ENCODE assay signal across 8 cellular contexts in the genomic region with DNA sequence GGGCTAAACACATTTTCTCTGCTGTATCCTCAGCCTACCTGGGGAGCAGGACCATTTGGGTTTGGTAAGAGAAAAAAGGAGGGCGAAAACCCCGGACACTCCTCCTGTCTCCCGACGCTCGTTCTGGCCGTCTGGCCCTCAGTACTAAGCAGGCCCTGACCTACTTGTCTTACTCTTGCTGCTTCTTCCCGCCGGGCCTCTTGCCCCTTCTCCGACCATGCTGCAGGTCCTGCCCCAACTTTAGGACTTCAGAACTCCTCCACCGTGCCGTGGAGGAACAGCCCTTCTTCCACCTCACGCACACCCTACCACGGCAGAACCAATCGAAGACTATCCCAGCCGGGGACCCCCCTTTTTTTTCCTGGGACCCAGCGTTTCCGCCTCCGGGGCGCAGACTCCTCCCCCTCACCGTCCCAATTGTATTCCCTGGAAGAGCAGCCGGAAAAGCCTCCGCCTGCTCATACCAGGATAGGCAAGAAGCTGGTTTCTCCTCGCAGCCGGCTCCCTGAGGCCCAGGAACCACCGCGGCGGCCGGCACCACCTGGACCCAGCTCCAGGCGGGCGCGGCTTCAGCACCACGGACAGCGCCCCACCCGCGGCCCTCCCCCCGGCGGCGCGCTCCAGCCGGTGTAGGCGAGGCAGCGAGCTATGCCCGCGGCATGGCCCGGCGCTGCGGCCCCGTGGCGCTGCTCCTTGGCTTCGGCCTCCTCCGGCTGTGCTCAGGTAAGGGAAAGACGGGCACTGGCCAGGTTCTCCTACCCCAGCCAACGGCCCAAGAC. TPM values are rescaled to one million over a fixed set of nuclear protein-coding genes. Genes with fewer than 3 reads are reported as not detected.
A peak's percentile ranks its signal among the peaks of the same experiment; 100 is the strongest.
DNase-seq lines count a peak whose midpoint lies in the region; ATAC-seq and TF ChIP-seq lines count a peak whose summit lies in the region.

TSS of gene CHRNB2 (plus strand) at position 393 of the 779 bp plus-strand sequence. CDS start at position 660, 267 bp downstream.

- peaks cover 26% of the 10 kb centered on the region for H3K27me3 ChIP-seq in hepatocyte

- no peaks in the 10 kb centered on the region for H3K9me2 ChIP-seq in hepatocyte (replicated peaks; ENCODE audit: insufficient read depth)

- no peak within 1 kb of the TSS for H3K27ac ChIP-seq in hepatocyte

- no peaks in the 10 kb centered on the region for H3K36me3 Mint-ChIP-seq in activated naive CD8-positive, alpha-beta T cell treated with anti-CD3 and anti-CD28 coated beads, Interleukin-2, amount 50 U/mL, for 24 hours (ENCODE audit: low read depth)

- peaks cover 6% of the 10 kb centered on the region for H3K4me1 Mint-ChIP-seq in activated naive CD8-positive, alpha-beta T cell treated with anti-CD3 and anti-CD28 coated beads, Interleukin-2, amount 50 U/mL, for 24 hours

- no peaks in the 10 kb centered on the region for H3K9me3 ChIP-seq in ES-I3 (ENCODE audit: control insufficient read depth, insufficient read depth, low read length)
- no peaks in the 10 kb centered on the region for H3K9me3 ChIP-seq in hepatocyte (ENCODE audit: low read depth)

- no peaks in the 10 kb centered on the region for H3K79me2 ChIP-seq in hepatocyte

- no peaks in the 10 kb centered on the region for H4K20me1 ChIP-seq in hepatocyte (ENCODE audit: insufficient read depth, poor library complexity, severe bottlenecking)

- DNase-seq in NAMALWA (ENCODE audit: low spot score): peak; percentile 77
- peak; percentile 64 for DNase-seq in SW480 (ENCODE audit: low spot score)
- peak; percentile 76 for DNase-seq in activated naive CD8-positive, alpha-beta T cell treated with anti-CD3 and anti-CD28 coated beads, Interleukin-2, amount 50 U/mL, for 24 hours
- DNase-seq in hepatocyte (ENCODE audit: low spot score): peak; percentile 84
- DNase-seq in sciatic nerve (ENCODE audit: low spot score): peak; percentile 80
- no peak for DNase-seq in NCI-H1048 (lab: John Stamatoyannopoulos, UW)

- H3K4me3 Mint-ChIP-seq in activated naive CD8-positive, alpha-beta T cell treated with anti-CD3 and anti-CD28 coated beads, Interleukin-2, amount 50 U/mL, for 24 hours: peak within 1 kb of the TSS; percentile 27

- H3K4me2 ChIP-seq in hepatocyte: peak within 1 kb of the TSS; percentile 89

- TF ChIP-seq CTCF in hepatocyte (IDR thresholded peaks at IDR 0.05; ENCODE audit: poor library complexity): no peak

- peaks cover 10% of the 10 kb centered on the region; the same call in 1 of the 2 replicates for H3K4me1 ChIP-seq in ES-I3 (ENCODE audit: insufficient read depth, low read length)
- H3K4me1 ChIP-seq in hepatocyte (ENCODE audit: insufficient read depth): no peaks in the 10 kb centered on the region

- peaks cover 34% of the 10 kb centered on the region for H3K27me3 Mint-ChIP-seq in activated naive CD8-positive, alpha-beta T cell treated with anti-CD3 and anti-CD28 coated beads, Interleukin-2, amount 50 U/mL, for 24 hours

- 6% methylated on average over 52 of the region's 53 CpGs for WGBS in hepatocyte (ENCODE audit: low lambda C conversion rate, missing lambda C conversion rate)

- H3K4me3 ChIP-seq in hepatocyte: peak within 1 kb of the TSS; percentile 3

- intact Hi-C loops in sciatic nerve (cut with DNase I): no loop called here

- no peaks in the 10 kb centered on the region for H3K9me3 Mint-ChIP-seq in activated naive CD8-positive, alpha-beta T cell treated with anti-CD3 and anti-CD28 coated beads, Interleukin-2, amount 50 U/mL, for 24 hours

- H3K9ac ChIP-seq in ES-I3 (ENCODE audit: low read depth, low read length): peak within 1 kb of the TSS; percentile 64

- no peak within 1 kb of the TSS for H3K27ac Mint-ChIP-seq in activated naive CD8-positive, alpha-beta T cell treated with anti-CD3 and anti-CD28 coated beads, Interleukin-2, amount 50 U/mL, for 24 hours

- H3K36me3 ChIP-seq in ES-I3 (ENCODE audit: insufficient read depth, low read length) (no peaks in the 10 kb centered on the region; the same call in 1 of the 2 replicates), hepatocyte (replicated peaks; ENCODE audit: insufficient read depth, low read depth) (no peaks in the 10 kb centered on the region)

- no peak within 1 kb of the TSS for H2AFZ ChIP-seq in hepatocyte

- peak; percentile 91 for ATAC-seq in activated naive CD8-positive, alpha-beta T cell treated with anti-CD3 and anti-CD28 coated beads, Interleukin-2, amount 50 U/mL, for 24 hours
- ATAC-seq in sciatic nerve (peak; percentile 94), HG03139 (IDR thresholded peaks at IDR 0.05; ENCODE audit: unreplicated experiment) (no peak)

RNA-seq across cellular contexts. Expression of gene CHRNB2, which starts in this region (rescaled TPM):
- total RNA-seq in hepatocyte (0.08 and 0.70 TPM in 2 replicates), sciatic nerve (0.18 TPM)
- polyA plus RNA-seq in hepatocyte: 0.33 TPM in 1 of 2 replicates, not detected in the other

Comparison
In these comparisons a context has a peak if more than half of its experiments do, and no peak if none do; other contexts are left out.
1. Peak in DNase-seq, H3K4me3 ChIP-seq and H3K4me2 ChIP-seq in hepatocyte; RNA of the gene not detected or under 1 TPM.
2. Peak in DNase-seq and ATAC-seq in sciatic nerve; RNA of the gene not detected or under 1 TPM.